ENCODE assay signal across 8 cellular contexts in genomic region chr5:179801304-179802206, GRCh38. TPM values are rescaled to one million over a fixed set of nuclear protein-coding genes. Genes with fewer than 3 reads are reported as not detected.
DNase-seq lines count a peak whose midpoint lies in the region; ATAC-seq and TF ChIP-seq lines count a peak whose summit lies in the region.

No MANE protein-coding gene starts in this region.

- no peak overlapping the region for H3K4me2 ChIP-seq in SK-N-SH

- H3F3A ChIP-seq in SK-N-SH (replicated peaks; ENCODE audit: insufficient read depth), result peaks cover 3% of the 10 kb centered on the region

- 94% methylated on average over 44 of the region's 67 CpGs for WGBS in SK-N-SH (ENCODE audit: low lambda C conversion rate)
- 62 to 69% methylated on average over 67 of the region's 67 CpGs for WGBS in sigmoid colon, 2 donors

- H3K27me3 ChIP-seq in SK-N-SH (ENCODE audit: insufficient read depth) (no peaks in the 10 kb centered on the region), foreskin keratinocyte (no peaks in the 10 kb centered on the region), sigmoid colon (no peaks in the 10 kb centered on the region)

- no peak overlapping the region for H3K27ac ChIP-seq in SK-N-SH (ENCODE audit: low read depth in 2 of 2, low read length in 1 of 2)
- H3K27ac ChIP-seq in foreskin keratinocyte, result no peak overlapping the region
- H3K27ac ChIP-seq in sigmoid colon, result peak overlapping the region in 2 of 4 donors; percentile 99

- TF ChIP-seq CTCF in SK-N-SH (IDR thresholded peaks at IDR 0.05), result peak; percentile 30
- TF ChIP-seq CTCF in foreskin keratinocyte (conservative IDR thresholded peaks at IDR 0.05), result peak; percentile 92
- peak; percentile 39 to 78 (median 52) for TF ChIP-seq CTCF in sigmoid colon (IDR thresholded peaks at IDR 0.05)

- no peaks in the 10 kb centered on the region for H3K9me2 ChIP-seq in SK-N-SH

- H3K4me1 ChIP-seq in SK-N-SH (ENCODE audit: control insufficient read depth in 1 of 2, insufficient read depth in 2 of 2, low read depth in 1 of 2, low read length in 1 of 2) (peaks cover 16 to 25% of the 10 kb centered on the region in 2 experiments; a peak in 3 of 4 replicates), foreskin keratinocyte (peaks cover 3% of the 10 kb centered on the region), sigmoid colon (peaks cover 0 to 48% (median 47%) of the 10 kb centered on the region in 4 donors)

- ATAC-seq in SK-N-SH treated with all-trans-retinoic acid at 6 μM for 48 hours (no peak), foreskin keratinocyte (peak; percentile 47), GM18517 (IDR thresholded peaks at IDR 0.05; ENCODE audit: unreplicated experiment) (no peak)

- no peak overlapping the region for H3K9ac ChIP-seq in SK-N-SH

- H3K36me3 ChIP-seq in SK-N-SH (replicated peaks in 1 of 2; ENCODE audit: control insufficient read depth in 1 of 2, insufficient read depth in 2 of 2, low read length in 1 of 2), result peaks cover 0 to 49% of the 10 kb centered on the region in 2 experiments
- peaks cover 30 to 44% (median 35%) of the 10 kb centered on the region in 4 donors for H3K36me3 ChIP-seq in sigmoid colon

- peaks cover 37% of the 10 kb centered on the region for H4K20me1 ChIP-seq in SK-N-SH (ENCODE audit: insufficient read depth)

- POLR2A ChIA-PET in SK-N-SH (lab: Yijun Ruan, JAX), result no interaction called here

- no peaks in the 10 kb centered on the region for H3K9me3 ChIP-seq in SK-N-SH
- H3K9me3 ChIP-seq in sigmoid colon, result no peaks in the 10 kb centered on the region

- H3K4me3 ChIP-seq in SK-N-SH (ENCODE audit: low read depth in 2 of 2, low read length in 1 of 2) (no peak overlapping the region; a peak in 1 of 4 replicates), sigmoid colon (no peak overlapping the region)

- TF ChIP-seq POLR2A in sigmoid colon (IDR thresholded peaks at IDR 0.05), result no peak

- DNase-seq in SK-N-SH, result peak; percentile 79
- DNase-seq in NCI-H2107 treated with DMSO at 0.1 percent for 48 hours (lab: John Stamatoyannopoulos, UW; ENCODE audit: unreplicated experiment), result peak; percentile 18
- DNase-seq in activated T-cell treated with anti-CD3 and anti-CD28 coated beads, Interleukin-2, amount 50 U/mL, for 48 hours, result peak; percentile 92 to 93
- DNase-seq in foreskin keratinocyte, result peak in 1 of 2 donors; percentile 26
- peak; percentile 91 for DNase-seq in sigmoid colon
- no peak for DNase-seq in KG1 (lab: John Stamatoyannopoulos, UW)

- CTCF ChIA-PET in SK-N-SH (lab: Yijun Ruan, JAX), result interaction anchor here (0.6 to 2.2 kb wide), 12 partner anchors 9 to 122 kb away, joined by 3 to 9 read pairs (median 4); partner anchors contain the start of gene SQSTM1

- intact Hi-C loops in sigmoid colon (cut with DNase I), result no loop called here

- no peak overlapping the region for H2AFZ ChIP-seq in SK-N-SH (ENCODE audit: low read depth)

- no peak for TF ChIP-seq EP300 in SK-N-SH (IDR thresholded peaks at IDR 0.05; ENCODE audit: borderline replicate concordance in 1 of 2, low read depth in 1 of 2, low read length in 1 of 2)
- TF ChIP-seq EP300 in sigmoid colon (IDR thresholded peaks at IDR 0.05), result no peak

- peaks cover 50% of the 10 kb centered on the region for H3K79me2 ChIP-seq in SK-N-SH (ENCODE audit: insufficient read depth)

- peak; percentile 54 for TF ChIP-seq RAD21 in SK-N-SH (IDR thresholded peaks at IDR 0.05; ENCODE audit: low read length)

TF ChIP-seq in SK-N-SH, 30 proteins besides CTCF, POLR2A, EP300 and RAD21:
- no peak for TF ChIP-seq USF1 (IDR thresholded peaks at IDR 0.05; ENCODE audit: borderline replicate concordance, low read depth)
- no peak for TF ChIP-seq TCF12 (IDR thresholded peaks at IDR 0.05)
- no peak for TF ChIP-seq YY1 (IDR thresholded peaks at IDR 0.05; ENCODE audit: low read depth)
- TF ChIP-seq RCOR1 (IDR thresholded peaks at IDR 0.05; ENCODE audit: low read length), result no peak
- TF ChIP-seq USF2 (IDR thresholded peaks at IDR 0.05; ENCODE audit: borderline replicate concordance, low read depth, low read length), result no peak
- peak; percentile 24; the same call in 1 of the 2 replicates for TF ChIP-seq SMC3 (IDR thresholded peaks at IDR 0.05; ENCODE audit: low read depth, low read length)

TF ChIP-seq in SK-N-SH treated with all-trans-retinoic acid at 6 μM for 48 hours, 23 proteins besides CTCF, POLR2A, EP300 and RAD21 (continues in another document):
- TF ChIP-seq ZNF70 (CRISPR knock-in tag; IDR thresholded peaks at IDR 0.05) (no peak), ZNF565 (CRISPR knock-in tag; conservative IDR thresholded peaks at IDR 0.05; ENCODE audit: low read depth) (no peak), ZC3H10 (CRISPR knock-in tag; IDR thresholded peaks at IDR 0.05) (no peak), ZFP3 (CRISPR knock-in tag; IDR thresholded peaks at IDR 0.05) (no peak), BACH2 (CRISPR knock-in tag; IDR thresholded peaks at IDR 0.05; ENCODE audit: borderline replicate concordance) (no peak), CREB5 (CRISPR knock-in tag; IDR thresholded peaks at IDR 0.05; ENCODE audit: low read depth) (no peak), SNAI2 (CRISPR knock-in tag; IDR thresholded peaks at IDR 0.05) (no peak), OSR1 (CRISPR knock-in tag; IDR thresholded peaks at IDR 0.05) (no peak), ARNTL (CRISPR knock-in tag; IDR thresholded peaks at IDR 0.05; ENCODE audit: borderline replicate concordance, low read depth) (no peak), CSDC2 (CRISPR knock-in tag; IDR thresholded peaks at IDR 0.05) (no peak), POU6F1 (CRISPR knock-in tag; IDR thresholded peaks at IDR 0.05; ENCODE audit: borderline replicate concordance, low read depth) (no peak), ZNF8 (CRISPR knock-in tag; IDR thresholded peaks at IDR 0.05) (no peak)

RNA-seq across cellular contexts. Expression of gene MGAT4B, which starts 5.1 kb away (rescaled TPM):
- 174 and 190 TPM in 2 replicates for polyA plus RNA-seq in SK-N-SH (2012; rRNA removed)
- 120 and 170 TPM in 2 replicates for polyA plus RNA-seq in SK-N-SH (2012; cell fraction: cytosol; rRNA removed)
- 434 and 545 TPM in 2 replicates for polyA plus RNA-seq in SK-N-SH (2012; cell fraction: nucleus; rRNA removed)
- total RNA-seq in foreskin keratinocyte, result 113 and 121 TPM in 2 replicates
- 100 and 109 TPM in 2 replicates for polyA plus RNA-seq in foreskin keratinocyte
- 10 to 100 TPM; 27.8 to 56.8 (median 31.5) TPM for total RNA-seq in sigmoid colon
- polyA plus RNA-seq in sigmoid colon, result 100 to 1,000 TPM; 184 to 241 (median 232) TPM

RNA-seq across cellular contexts. Expression of gene LTC4S, which starts 7.8 kb away (rescaled TPM):
- 0.34 and 0.43 TPM in 2 replicates for polyA plus RNA-seq in SK-N-SH (2012; rRNA removed)
- 0.14 TPM in 1 of 2 replicates, not detected in the other for polyA plus RNA-seq in SK-N-SH (2012; cell fraction: cytosol; rRNA removed)
- 0.67 and 0.75 TPM in 2 replicates for polyA plus RNA-seq in SK-N-SH (2012; cell fraction: nucleus; rRNA removed)
- total RNA-seq in foreskin keratinocyte, result 0.60 and 0.71 TPM in 2 replicates
- polyA plus RNA-seq in foreskin keratinocyte, result 0.58 and 0.80 TPM in 2 replicates
- total RNA-seq in sigmoid colon, result 1 to 10 TPM; 1.5 to 6.1 (median 5.4) TPM
- polyA plus RNA-seq in sigmoid colon, result 1 to 10 TPM in 2 of 3 donors, not detected in 1; 2.6 to 3.6 TPM

RNA-seq across cellular contexts. Expression of gene SQSTM1, which starts 19.1 kb away (rescaled TPM):
- polyA plus RNA-seq in SK-N-SH (2012; rRNA removed) (181 and 185 TPM in 2 replicates), foreskin keratinocyte (109 and 123 TPM in 2 replicates), sigmoid colon (100 to 1,000 TPM; 168 to 301 (median 203) TPM)
- polyA plus RNA-seq in SK-N-SH (2012; cell fraction: cytosol; rRNA removed), result 98.5 and 121 TPM in 2 replicates
- 413 and 442 TPM in 2 replicates for polyA plus RNA-seq in SK-N-SH (2012; cell fraction: nucleus; rRNA removed)
- total RNA-seq in foreskin keratinocyte (95.8 and 127 TPM in 2 replicates), sigmoid colon (100 to 1,000 TPM; 287 to 443 (median 386) TPM)

RNA-seq across cellular contexts. Expression of gene MRNIP, which starts 57.1 kb away (rescaled TPM):
- 32.8 and 34.9 TPM in 2 replicates for polyA plus RNA-seq in SK-N-SH (2012; rRNA removed)
- 12.4 and 13.7 TPM in 2 replicates for polyA plus RNA-seq in SK-N-SH (2012; cell fraction: cytosol; rRNA removed)
- polyA plus RNA-seq in SK-N-SH (2012; cell fraction: nucleus; rRNA removed), result 283 and 329 TPM in 2 replicates
- 12.9 and 13.8 TPM in 2 replicates for total RNA-seq in foreskin keratinocyte
- polyA plus RNA-seq in foreskin keratinocyte, result 13.6 and 16.4 TPM in 2 replicates
- total RNA-seq in sigmoid colon, result 10 to 100 TPM; 30.7 to 59.8 (median 34.5) TPM
- polyA plus RNA-seq in sigmoid colon, result 10 to 100 TPM in 2 of 3 donors, 1 to 10 TPM in 1; 8.3 to 20.3 (median 11.4) TPM

Comparison
In these comparisons a context has a peak if more than half of its experiments do, and no peak if none do; other contexts are left out.
1. CTCF ChIP-seq: peak in every context shown above with its lines; median percentile 92 in foreskin keratinocyte; 52 in sigmoid colon; 30 in SK-N-SH.